8 cellular contexts compared by ENCODE assay signal in the genomic region with DNA sequence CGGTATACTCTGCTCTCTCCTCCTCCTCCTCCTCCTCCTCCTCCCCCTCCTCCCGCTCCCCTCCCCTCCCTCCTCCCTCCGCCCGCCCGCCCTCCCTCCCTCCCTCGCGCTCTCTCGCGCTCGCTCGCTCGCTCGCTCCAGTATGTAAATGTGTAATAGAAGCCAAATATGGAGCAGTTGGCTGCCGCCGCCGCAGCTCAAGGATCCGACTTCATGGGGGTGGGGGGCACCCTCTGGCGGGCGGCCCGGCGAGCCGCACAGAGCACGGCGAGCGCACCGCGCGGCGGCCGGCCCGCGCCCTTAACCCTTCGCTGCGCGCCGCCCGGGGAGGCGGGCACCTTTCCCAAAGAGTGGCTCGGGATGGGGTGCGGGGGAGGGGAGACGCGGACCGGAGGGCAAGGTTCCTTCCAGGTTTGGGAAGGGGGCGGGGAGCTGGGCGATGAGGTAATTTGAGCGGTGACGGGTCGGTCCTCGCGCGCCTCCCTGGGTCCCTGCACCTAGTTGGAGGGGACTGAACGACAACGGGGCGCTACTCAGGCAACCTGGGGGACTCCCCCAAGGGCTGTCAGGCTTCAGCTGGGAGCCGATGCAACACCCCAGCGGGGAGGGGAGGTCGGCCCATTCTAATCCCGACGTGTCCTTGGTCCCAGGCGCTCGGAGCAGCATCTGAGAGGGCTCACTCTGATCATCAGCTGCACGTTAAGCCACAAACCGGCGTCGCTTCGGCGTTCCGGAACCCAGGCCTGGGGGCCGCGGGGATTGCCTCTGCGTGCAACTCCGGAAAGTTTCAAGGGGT. TPM values are rescaled to one million over a fixed set of nuclear protein-coding genes. Genes with fewer than 3 reads are reported as not detected.
DNase-seq lines count a peak whose midpoint lies in the region; ATAC-seq and TF ChIP-seq lines count a peak whose summit lies in the region.

No MANE protein-coding gene starts in this region.

- ATAC-seq in GM18511 (IDR thresholded peaks at IDR 0.05; ENCODE audit: unreplicated experiment) (peak; percentile 55), HG03025 (IDR thresholded peaks at IDR 0.05; ENCODE audit: low FRiP score, unreplicated experiment) (peak; percentile 38)
- peak; percentile 64 for ATAC-seq in activated CD8-positive, alpha-beta T cell treated with anti-CD3 and anti-CD28 coated beads for 36 hours

- H3K4me1 ChIP-seq in ACC112 (ENCODE audit: control insufficient read depth, insufficient read depth, low read length, unreplicated experiment) (peaks cover 48% of the 10 kb centered on the region), ectodermal cell (ENCODE audit: control insufficient read depth, insufficient read depth, low read length) (peaks cover 12% of the 10 kb centered on the region)

- H3K27ac ChIP-seq in ACC112 (ENCODE audit: low read depth, low read length), result peak overlapping the region; percentile 92
- H3K27ac ChIP-seq in ectodermal cell (ENCODE audit: insufficient read depth, low read depth, low read length, poor library complexity, severe bottlenecking), result no peak overlapping the region

- peak overlapping the region; percentile 99 for H3K27ac Mint-ChIP-seq in activated CD8-positive, alpha-beta T cell treated with anti-CD3 and anti-CD28 coated beads for 36 hours

- WGBS in ectodermal cell, 2 experiments, result 0% methylated on average over 64 to 65 of the region's 72 CpGs

- peak overlapping the region; percentile 54 for H2AFZ ChIP-seq in ACC112 (ENCODE audit: low read length, unreplicated experiment)

- intact Hi-C loops in activated CD8-positive, alpha-beta T cell treated with anti-CD3 and anti-CD28 coated beads for 36 hours (cut with micrococcal nuclease), result loop anchor here (2.0 to 5.0 kb wide), 9 partner anchors 49 to 429 kb away; no protein-coding TSS in a partner anchor

- H3K9me3 ChIP-seq in ectodermal cell (ENCODE audit: control insufficient read depth, low read length), result no peaks in the 10 kb centered on the region

- no peak for TF ChIP-seq CTCF in activated CD8-positive, alpha-beta T cell treated with anti-CD3 and anti-CD28 coated beads for 36 hours (IDR thresholded peaks at IDR 0.05)

- peak overlapping the region; percentile 98 for H3K4me3 Mint-ChIP-seq in activated CD8-positive, alpha-beta T cell treated with anti-CD3 and anti-CD28 coated beads for 36 hours

- H3K27me3 Mint-ChIP-seq in activated CD8-positive, alpha-beta T cell treated with anti-CD3 and anti-CD28 coated beads for 36 hours, result no peaks in the 10 kb centered on the region

- peaks cover 58% of the 10 kb centered on the region for H3K4me1 Mint-ChIP-seq in activated CD8-positive, alpha-beta T cell treated with anti-CD3 and anti-CD28 coated beads for 36 hours (ENCODE audit: low read depth)

- peaks cover 29% of the 10 kb centered on the region for H3K79me2 ChIP-seq in ACC112 (ENCODE audit: control insufficient read depth, insufficient read depth, low read length, unreplicated experiment)

- CTCF ChIA-PET in activated CD8-positive, alpha-beta T cell treated with anti-CD3 and anti-CD28 coated beads for 36 hours (lab: Charles Lee), result interaction anchor here (0.7 to 5.2 kb wide), 22 partner anchors 11 to 438 kb away, joined by 3 to 68 read pairs (median 8); no protein-coding TSS in a partner anchor

- peak overlapping the region; percentile 92 for H3K4me3 ChIP-seq in ACC112 (ENCODE audit: low read depth, low read length)
- H3K4me3 ChIP-seq in ectodermal cell (ENCODE audit: insufficient read depth, low read depth, low read length), result peak overlapping the region; percentile 59

- DNase-seq in NCI-H510A treated with DMSO at 0.1 percent for 48 hours (lab: John Stamatoyannopoulos, UW) (peak; percentile 31), medulla oblongata (ENCODE audit: extremely low spot score) (peak; percentile 78)
- DNase-seq in activated CD8-positive, alpha-beta T cell treated with anti-CD3 and anti-CD28 coated beads for 36 hours, result peak; percentile 91
- DNase-seq in stimulated activated CD4-positive, alpha-beta T cell treated with anti-CD3 and anti-CD28 coated beads, TNF-alpha, amount 100 ng/mL, for 48 hours (ENCODE audit: low read depth in 3 of 3), result peak; percentile 63 to 70 (median 68)

- H3K36me3 Mint-ChIP-seq in activated CD8-positive, alpha-beta T cell treated with anti-CD3 and anti-CD28 coated beads for 36 hours (ENCODE audit: low read depth), result peaks cover 13% of the 10 kb centered on the region

- no peaks in the 10 kb centered on the region for H3K27me3 ChIP-seq in ACC112 (ENCODE audit: insufficient read depth, low read length)
- H3K27me3 ChIP-seq in ectodermal cell (ENCODE audit: control insufficient read depth, insufficient read depth, low read length, poor library complexity, severe bottlenecking), result peaks cover 46% of the 10 kb centered on the region

- no peaks in the 10 kb centered on the region for H3K36me3 ChIP-seq in ACC112 (ENCODE audit: insufficient read depth, low read length)
- no peaks in the 10 kb centered on the region for H3K36me3 ChIP-seq in ectodermal cell (ENCODE audit: control insufficient read depth, insufficient read depth, low read length)

- no peaks in the 10 kb centered on the region for H3K9me3 Mint-ChIP-seq in activated CD8-positive, alpha-beta T cell treated with anti-CD3 and anti-CD28 coated beads for 36 hours

- POLR2A ChIA-PET in activated CD8-positive, alpha-beta T cell treated with anti-CD3 and anti-CD28 coated beads for 36 hours (lab: Charles Lee), result interaction anchor here (0.6 to 4.9 kb wide), 34 partner anchors 12 to 443 kb away, joined by 3 to 43 read pairs (median 4); no protein-coding TSS in a partner anchor

RNA-seq across cellular contexts. Expression of gene ATXN1, which starts 0.4 kb away (rescaled TPM):
- total RNA-seq in activated CD8-positive, alpha-beta T cell treated with anti-CD3 and anti-CD28 coated beads for 36 hours, result 10 to 100 TPM; 35.4 to 40.8 TPM
- 1.8 TPM for polyA plus RNA-seq in ectodermal cell (2013, experiment 1 of 4)
- polyA plus RNA-seq in ectodermal cell (2013, experiment 2 of 4), result 2.4 TPM
- 1.6 TPM for polyA plus RNA-seq in ectodermal cell (2013, experiment 3 of 4)
- 2.3 TPM for polyA plus RNA-seq in ectodermal cell (2013, experiment 4 of 4)

Comparison
In these comparisons a context has a peak if more than half of its experiments do, and no peak if none do; other contexts are left out.
1. DNase-seq: peak in every context shown above with its lines; median percentile 91 in activated CD8-positive, alpha-beta T cell treated with anti-CD3 and anti-CD28 coated beads for 36 hours; 78 in medulla oblongata; 68 in stimulated activated CD4-positive, alpha-beta T cell treated with anti-CD3 and anti-CD28 coated beads, TNF-alpha, amount 100 ng/mL, for 48 hours; 31 in NCI-H510A treated with DMSO at 0.1 percent for 48 hours.